Comparison of ENCODE assay signal across 8 cellular contexts in genomic region chr4:55547461-55547770, GRCh38. TPM values are rescaled to one million over a fixed set of nuclear protein-coding genes. Genes with fewer than 3 reads are reported as not detected.
DNase-seq lines count a peak whose midpoint lies in the region; ATAC-seq, FAIRE-seq and TF ChIP-seq lines count a peak whose summit lies in the region.

No MANE protein-coding gene starts in this region.

- H3K4me1 ChIP-seq in OCI-LY1 (ENCODE audit: insufficient read depth, low read length, severe bottlenecking) (peaks cover 16% of the 10 kb centered on the region), H1 (replicated peaks in 1 of 4; ENCODE audit: control insufficient read depth in 3 of 4, insufficient read depth in 4 of 4, low read length in 3 of 4) (peaks cover 6 to 10% (median 8%) of the 10 kb centered on the region in 4 experiments; a peak in 5 of 7 replicates)

- H3K9me3 ChIP-seq in OCI-LY1 (ENCODE audit: low read length) (no peaks in the 10 kb centered on the region), H1 (ENCODE audit: insufficient read depth in 2 of 2, low read depth in 1 of 2, low read length in 1 of 2) (no peaks in the 10 kb centered on the region)

- no peak overlapping the region for H2BK120ac ChIP-seq in H1 (replicated peaks; ENCODE audit: low read depth, low read length)

- no peaks in the 10 kb centered on the region for H3K79me2 ChIP-seq in OCI-LY1 (ENCODE audit: insufficient read depth, low read length)
- H3K79me2 ChIP-seq in H1 (ENCODE audit: control insufficient read depth in 1 of 2, insufficient read depth in 2 of 2, low read length in 2 of 2) = peaks cover 0 to 31% of the 10 kb centered on the region in 2 experiments; a peak in 3 of 4 replicates

- 6% methylated on average over 10 of the region's 10 CpGs; no CpG with 5 or more reads in 1 of the 2 experiments for WGBS in H1 (ENCODE audit: extremely low coverage in 1 of 2, insufficient coverage in 1 of 2, insufficient read length in 1 of 2, insufficient replicate concordance in 2 of 2, low coverage in 1 of 2, low lambda C conversion rate in 2 of 2, missing lambda C conversion rate in 1 of 2), 2 experiments

- POLR2A ChIA-PET in H1 (lab: Charles Lee; ENCODE audit: partially characterized antibody) = interaction anchor here (1.0 to 1.5 kb wide), 3 partner anchors 22 to 138 kb away, joined by 3 read pairs; no protein-coding TSS in a partner anchor

- H3F3A ChIP-seq in OCI-LY1 (ENCODE audit: insufficient read depth, low read length) = no peaks in the 10 kb centered on the region

- 0 out of 2 replicates have a peak, but pooled peaks cover 4% of the 10 kb centered on the region for H3K27me3 ChIP-seq in OCI-LY1 (ENCODE audit: insufficient read depth, low read length)
- H3K27me3 ChIP-seq in H1 (replicated peaks in 1 of 4; ENCODE audit: control insufficient read depth in 3 of 4, extremely low read depth in 1 of 4, insufficient read depth in 3 of 4, low read length in 3 of 4) = no peaks in the 10 kb centered on the region

- H2BK5ac ChIP-seq in H1 (ENCODE audit: low read depth, low read length) = peak overlapping the region; percentile 66; the same call in 1 of the 2 replicates

- peak overlapping the region; percentile 58 for H3K9ac ChIP-seq in OCI-LY1 (ENCODE audit: low read length)
- H3K9ac ChIP-seq in H1 (replicated peaks in 1 of 4; ENCODE audit: extremely low read depth in 1 of 4, low read depth in 3 of 4, low read length in 3 of 4) = peak overlapping the region; percentile 35 to 58 (median 46); a peak in 5 of 7 replicates

- H4K8ac ChIP-seq in H1 (ENCODE audit: extremely low read depth, insufficient read depth, low read length) = peak overlapping the region; percentile 66; the same call in 1 of the 2 replicates

- H3K4me2 ChIP-seq in OCI-LY1 (ENCODE audit: low read length) (peak overlapping the region; percentile 90), H1 (ENCODE audit: insufficient read depth in 1 of 2, low read depth in 2 of 2, low read length in 2 of 2) (peak overlapping the region; percentile 64 to 83)

- H4K20me1 ChIP-seq in OCI-LY1 (ENCODE audit: insufficient read depth, low read length) (no peaks in the 10 kb centered on the region), H1 (replicated peaks in 1 of 2; ENCODE audit: control insufficient read depth in 1 of 2, insufficient read depth in 2 of 2, low read length in 2 of 2) (peaks cover 0 to 2% of the 10 kb centered on the region in 2 experiments)

- H2BK12ac ChIP-seq in H1 (ENCODE audit: low read depth, low read length) = 0 out of 2 replicates have a peak overlapping the region, but pooled peaks have one; percentile 46

- DNase-seq in GM03348 (ENCODE audit: low spot score) (peak; percentile 63), H1 (ENCODE audit: low read depth in 1 of 2, low spot score in 2 of 2) (no peak), myocyte (ENCODE audit: low read depth) (peak; percentile 57), 8988T (no peak), DMS53 treated with DMSO at 0.1 percent for 48 hours (lab: John Stamatoyannopoulos, UW; ENCODE audit: unreplicated experiment) (no peak)

- H3K56ac ChIP-seq in H1 (replicated peaks; ENCODE audit: insufficient read length, low read depth, low read length) = peak overlapping the region; percentile 50

- TF ChIP-seq EP300 in H1 (IDR thresholded peaks at IDR 0.05; ENCODE audit: borderline replicate concordance in 1 of 2, low read depth in 2 of 2, low read length in 2 of 2) = no peak

- no peak; a peak in 1 of 3 replicates for TF ChIP-seq POLR2A in H1 (IDR thresholded peaks at IDR 0.05; ENCODE audit: control extremely low read depth in 1 of 2, low read depth in 2 of 2, low read length in 2 of 2)

- no peak overlapping the region for H2AK5ac ChIP-seq in H1 (ENCODE audit: low read depth, low read length)

- H2AFZ ChIP-seq in OCI-LY1 (ENCODE audit: low read length) (no peak overlapping the region), H1 (ENCODE audit: low read length) (peak overlapping the region; percentile 43)

- CTCF ChIA-PET in H1 (lab: Charles Lee; ENCODE audit: partially characterized antibody) = no interaction called here

- ATAC-seq in GM19324 (IDR thresholded peaks at IDR 0.05; ENCODE audit: low FRiP score, unreplicated experiment) = no peak
- ATAC-seq in GM18909 (IDR thresholded peaks at IDR 0.05; ENCODE audit: poor library complexity, unreplicated experiment) = no peak

- H2BK20ac ChIP-seq in H1 (ENCODE audit: low read length) = no peak overlapping the region

- H4K5ac ChIP-seq in H1 (ENCODE audit: insufficient read length, low read depth, low read length) = peak overlapping the region; percentile 92

- H3K23me2 ChIP-seq in H1 (ENCODE audit: low read depth, low read length) = peaks cover 5% of the 10 kb centered on the region; the same call in 1 of the 2 replicates

- H3K79me1 ChIP-seq in H1 (ENCODE audit: low read depth, low read length) = no peaks in the 10 kb centered on the region

- H3K14ac ChIP-seq in H1 (ENCODE audit: insufficient read length) = no peak overlapping the region

- peak overlapping the region; percentile 96; the same call in 1 of the 2 replicates for H3K18ac ChIP-seq in H1 (ENCODE audit: extremely low read depth, low read length)

- H3K36me3 ChIP-seq in OCI-LY1 (ENCODE audit: insufficient read depth, low read length) (no peaks in the 10 kb centered on the region), H1 (ENCODE audit: control insufficient read depth in 2 of 4, insufficient read depth in 4 of 4, low read length in 3 of 4) (no peaks in the 10 kb centered on the region)

- H2BK15ac ChIP-seq in H1 (ENCODE audit: low read length) = no peak overlapping the region

- TF ChIP-seq CTCF in OCI-LY1 (IDR thresholded peaks at IDR 0.05; ENCODE audit: low read length) (no peak), H1 (IDR thresholded peaks at IDR 0.05; ENCODE audit: control extremely low read depth in 1 of 3, insufficient read depth in 1 of 3, low read depth in 1 of 3, low read length in 3 of 3) (no peak)

- H3K23ac ChIP-seq in H1 (ENCODE audit: insufficient read length) = no peak overlapping the region

- no peak overlapping the region for H4K91ac ChIP-seq in H1 (replicated peaks; ENCODE audit: insufficient read length, low read length)

- H3K4me3 ChIP-seq in OCI-LY1 (ENCODE audit: low read depth, low read length, poor library complexity, severe bottlenecking) (peak overlapping the region; percentile 74), H1 (ENCODE audit: extremely low read depth in 1 of 4, insufficient read depth in 2 of 4, low read depth in 3 of 4, low read length in 4 of 4) (peak overlapping the region; percentile 63 to 92 (median 78))

- peak; percentile 48 for FAIRE-seq in H1 (lab: Jason Lieb, UNC)

- no peak overlapping the region for H3K27ac ChIP-seq in OCI-LY1 (ENCODE audit: low read depth, low read length, poor library complexity, severe bottlenecking)
- peak overlapping the region; percentile 57 for H3K27ac ChIP-seq in H1 (ENCODE audit: low read depth, low read length)

- TF ChIP-seq RAD21 in H1 (IDR thresholded peaks at IDR 0.05 in 1 of 2, conservative IDR thresholded peaks at IDR 0.05 in 1 of 2; ENCODE audit: low read depth in 2 of 2, low read length in 2 of 2) = no peak

- no peaks in the 10 kb centered on the region for H3K9me2 ChIP-seq in OCI-LY1 (ENCODE audit: low read depth, low read length)

- H3K4ac ChIP-seq in H1 (replicated peaks; ENCODE audit: insufficient read length, low read depth, low read length) = no peak overlapping the region

TF ChIP-seq in H1, 55 proteins besides CTCF, POLR2A, EP300 and RAD21 (continues in another document):
- no peak for TF ChIP-seq ASH2L (IDR thresholded peaks at IDR 0.05; ENCODE audit: low read length)
- no peak for TF ChIP-seq BACH1 (IDR thresholded peaks at IDR 0.05; ENCODE audit: low read length)
- no peak for TF ChIP-seq YY1 (IDR thresholded peaks at IDR 0.05; ENCODE audit: low read depth, low read length)
- no peak for TF ChIP-seq CHD2 (IDR thresholded peaks at IDR 0.05; ENCODE audit: low read length)
- no peak for TF ChIP-seq CTBP2 (IDR thresholded peaks at IDR 0.05; ENCODE audit: borderline replicate concordance, insufficient read depth, insufficient read length, low read length)
- TF ChIP-seq TBP (IDR thresholded peaks at IDR 0.05; ENCODE audit: low read depth, low read length) = no peak; the same call in 1 of the 2 replicates
- TF ChIP-seq HDAC2 (IDR thresholded peaks at IDR 0.05; ENCODE audit: borderline replicate concordance in 1 of 2, low read depth in 2 of 2, low read length in 2 of 2) = no peak
- no peak for TF ChIP-seq SRF (IDR thresholded peaks at IDR 0.05; ENCODE audit: low read depth, low read length)

RNA-seq across cellular contexts. Expression of gene CLOCK, which starts 0.7 kb away (rescaled TPM):
- 21.6 and 24.2 TPM in 2 replicates for total RNA-seq in H1 (2021; fragmentation: NEBNext Ultra II Directional; extraction: Animal tissue kit (Norgen Biotek cat#: 25700))
- 4.5 and 7.7 TPM in 2 replicates for polyA plus RNA-seq in H1 (2011; rRNA removed)
- 6.1 TPM for polyA plus RNA-seq in H1 (2011; cell fraction: cytosol; rRNA removed)
- 19.3 TPM for polyA plus RNA-seq in H1 (2011; cell fraction: nucleus; rRNA removed)
- polyA plus RNA-seq in H1 (2012, experiment 1 of 2) = 8.1 to 11.8 TPM (median 9.1 TPM) in 4 replicates
- polyA plus RNA-seq in H1 (2012, experiment 2 of 2) = 0.33 TPM
- polyA plus RNA-seq in H1 (2013, experiment 1 of 2) = 10.7 TPM
- 9.6 TPM for polyA plus RNA-seq in H1 (2013, experiment 2 of 2)
- polyA minus RNA-seq in H1 (2011; rRNA and poly(A)+ RNA removed) = 49.3 and 57.1 TPM in 2 replicates
- 19.3 TPM for polyA minus RNA-seq in H1 (2011; cell fraction: cytosol; rRNA and poly(A)+ RNA removed)
- polyA minus RNA-seq in H1 (2011; cell fraction: nucleus; rRNA and poly(A)+ RNA removed) = 108 TPM
- total RNA-seq in myocyte = 51.3 and 77.4 TPM in 2 replicates
- 11.2 TPM for polyA plus RNA-seq in myocyte (2012)

RNA-seq across cellular contexts. Expression of gene PDCL2, which starts 44.6 kb away (rescaled TPM):
- not detected in 2 replicates for total RNA-seq in H1 (2021; fragmentation: NEBNext Ultra II Directional; extraction: Animal tissue kit (Norgen Biotek cat#: 25700))
- polyA plus RNA-seq in H1 (2011; rRNA removed) = not detected in 2 replicates
- polyA plus RNA-seq in H1 (2011; cell fraction: cytosol; rRNA removed) = not detected
- not detected for polyA plus RNA-seq in H1 (2011; cell fraction: nucleus; rRNA removed)
- not detected in 4 replicates for polyA plus RNA-seq in H1 (2012, experiment 1 of 2)
- not detected for polyA plus RNA-seq in H1 (2012, experiment 2 of 2)
- polyA plus RNA-seq in H1 (2013, experiment 1 of 2) = 0.06 TPM
- polyA plus RNA-seq in H1 (2013, experiment 2 of 2) = 0.06 TPM
- polyA minus RNA-seq in H1 (2011; rRNA and poly(A)+ RNA removed) = not detected in 2 replicates
- not detected for polyA minus RNA-seq in H1 (2011; cell fraction: cytosol; rRNA and poly(A)+ RNA removed)
- polyA minus RNA-seq in H1 (2011; cell fraction: nucleus; rRNA and poly(A)+ RNA removed) = not detected
- not detected in 2 replicates for total RNA-seq in myocyte
- polyA plus RNA-seq in myocyte (2012) = not detected

Comparison
In these comparisons a context has a peak if more than half of its experiments do, and no peak if none do; other contexts are left out.
1. DNase-seq: peak in GM03348 (single experiment) and myocyte (single experiment); none in H1 (0 of 2), 8988T (single experiment) and DMS53 treated with DMSO at 0.1 percent for 48 hours (single experiment).